Comparison of ENCODE assay signal across 6 cellular contexts in the genomic region with DNA sequence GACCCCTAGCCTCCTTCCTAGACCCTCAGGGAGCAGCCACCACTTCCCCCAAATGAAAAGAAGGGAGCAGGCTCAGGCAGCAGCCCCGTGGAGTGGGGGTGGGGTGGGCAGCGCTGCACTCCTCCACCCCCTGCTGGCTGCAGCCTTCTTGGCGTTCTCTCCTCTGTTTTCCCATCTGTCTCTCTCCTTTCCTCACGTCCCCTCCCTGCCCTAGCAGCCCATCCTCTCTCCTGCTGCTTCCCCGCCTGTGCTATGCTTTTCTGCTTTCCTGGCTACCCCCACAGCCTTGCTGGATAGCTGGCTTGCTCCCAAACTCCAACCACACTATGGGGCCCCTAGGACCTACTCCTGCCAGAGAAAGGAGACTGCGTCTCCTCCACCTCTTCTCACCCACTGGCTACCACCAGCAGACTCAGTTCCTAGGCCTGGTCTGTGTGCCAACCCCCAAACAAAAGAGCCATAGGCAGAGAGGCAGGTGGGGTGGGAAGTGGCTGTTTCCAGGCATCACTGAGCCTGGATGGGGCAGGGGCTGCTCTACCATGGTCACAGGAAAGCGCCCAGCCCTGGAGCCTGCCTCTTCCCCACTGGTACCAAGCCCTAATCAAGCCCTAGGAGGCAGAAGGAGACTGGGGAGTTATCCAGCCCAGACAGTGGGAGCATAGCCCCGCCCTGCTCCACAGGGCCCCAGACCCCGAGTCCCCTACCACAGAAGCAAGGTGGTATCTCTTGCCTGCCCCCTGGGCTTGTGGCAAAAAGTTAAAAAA. TPM values are rescaled to one million over a fixed set of nuclear protein-coding genes. Genes with fewer than 3 reads are reported as not detected.
DNase-seq lines count a peak whose midpoint lies in the region; ATAC-seq and TF ChIP-seq lines count a peak whose summit lies in the region.

No MANE protein-coding gene starts in this region.

- no peak overlapping the region for H3K4me3 ChIP-seq in Jurkat, Clone E6-1 (ENCODE audit: low read length)
- H3K4me3 ChIP-seq in retinal pigment epithelial cell (ENCODE audit: low read length): no peak overlapping the region

- no peak for ATAC-seq in HG03442 (IDR thresholded peaks at IDR 0.05; ENCODE audit: unreplicated experiment)

- peak; percentile 80 for TF ChIP-seq CTCF in retinal pigment epithelial cell (conservative IDR thresholded peaks at IDR 0.05; ENCODE audit: low read depth, low read length)

- peak; percentile 24 for DNase-seq in Jurkat, Clone E6-1 (ENCODE audit: low read depth, low spot score)
- peak; percentile 59 for DNase-seq in amniotic epithelial cell (ENCODE audit: low read depth)
- DNase-seq in retinal pigment epithelial cell (ENCODE audit: low read depth): no peak
- DNase-seq in kidney glomerular epithelial cell (lab: John Stamatoyannopoulos, UW): no peak
- DNase-seq in NCI-H510A treated with DMSO at 0.1 percent for 48 hours (lab: John Stamatoyannopoulos, UW): no peak

RNA-seq across cellular contexts. Expression of gene DISP2, which starts 3.4 kb away (rescaled TPM):
- polyA plus RNA-seq in Jurkat, Clone E6-1 (2012; ENCODE audit: insufficient read depth, insufficient read length): 4.3 TPM

RNA-seq across cellular contexts. Expression of gene PHGR1, which starts 3.8 kb away (rescaled TPM):
- polyA plus RNA-seq in Jurkat, Clone E6-1 (2012; ENCODE audit: insufficient read depth, insufficient read length): not detected

RNA-seq across cellular contexts. Expression of gene CCDC9B, which starts 13.9 kb away (rescaled TPM):
- polyA plus RNA-seq in Jurkat, Clone E6-1 (2012; ENCODE audit: insufficient read depth, insufficient read length): 1.5 TPM

RNA-seq across cellular contexts. Expression of gene KNSTRN, which starts 27.9 kb away (rescaled TPM):
- 150 TPM for polyA plus RNA-seq in Jurkat, Clone E6-1 (2012; ENCODE audit: insufficient read depth, insufficient read length)

RNA-seq across cellular contexts. Expression of gene INAFM2, which starts 31.1 kb away (rescaled TPM):
- 23.3 TPM for polyA plus RNA-seq in Jurkat, Clone E6-1 (2012; ENCODE audit: insufficient read depth, insufficient read length)

Comparison
In these comparisons a context has a peak if more than half of its experiments do, and no peak if none do; other contexts are left out.
1. DNase-seq: peak in Jurkat, Clone E6-1 (single experiment) and amniotic epithelial cell (single experiment); none in retinal pigment epithelial cell (single experiment), kidney glomerular epithelial cell (single experiment) and NCI-H510A treated with DMSO at 0.1 percent for 48 hours (single experiment).